ENCODE assay signal across 8 cellular contexts in the genomic region with DNA sequence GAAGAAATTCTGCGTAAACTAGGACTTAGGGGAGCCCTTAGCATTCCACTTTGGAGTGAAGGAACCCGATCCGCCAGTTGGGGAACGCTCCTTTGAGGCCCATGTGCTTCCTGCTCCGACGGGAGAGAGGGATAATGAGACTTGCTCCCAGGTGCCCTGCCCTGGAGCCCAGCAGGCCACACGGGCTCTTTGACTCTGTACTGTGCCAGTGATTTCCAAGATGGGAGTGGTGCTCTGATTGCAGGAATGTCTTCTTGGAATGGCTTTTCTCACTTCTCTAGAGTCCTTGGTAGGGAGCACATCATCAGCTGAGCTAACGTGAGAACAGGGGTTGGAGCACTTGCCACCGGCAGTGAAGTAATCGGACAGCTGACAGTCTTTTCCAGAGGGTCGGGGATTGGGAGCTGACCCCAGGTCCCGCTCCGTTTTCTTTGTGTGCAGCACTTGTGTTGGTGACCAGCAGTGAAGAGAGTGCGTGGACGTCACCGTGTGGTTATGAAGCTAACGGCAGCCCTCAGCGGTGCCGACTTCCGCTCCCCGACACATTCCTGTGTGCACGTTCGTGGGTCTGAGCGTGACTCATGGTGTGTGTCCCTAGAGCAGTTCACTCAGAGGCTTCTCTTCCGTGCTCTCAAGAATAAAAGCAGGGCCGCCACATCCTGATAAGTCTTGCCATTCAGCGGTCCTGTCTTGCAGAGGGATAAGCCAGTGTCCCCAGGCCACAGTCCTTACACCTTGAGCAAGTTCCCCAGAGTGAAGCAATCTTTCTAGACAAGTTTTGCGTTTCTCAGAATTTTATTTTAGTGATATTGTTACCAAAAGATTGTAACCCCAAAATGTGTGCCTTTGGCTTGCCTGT. TPM values are rescaled to one million over a fixed set of nuclear protein-coding genes. Genes with fewer than 3 reads are reported as not detected.
DNase-seq lines count a peak whose midpoint lies in the region; ATAC-seq and TF ChIP-seq lines count a peak whose summit lies in the region.

No MANE protein-coding gene starts in this region.

- H3K9ac ChIP-seq in rectal smooth muscle tissue (ENCODE audit: low read length) = no peak overlapping the region

- no peaks in the 10 kb centered on the region for H3K9me3 Mint-ChIP-seq in activated T-helper 17 cell treated with anti-CD3 and anti-CD28 coated beads, Interleukin-2, amount 50 U/mL, for 72 hours

- H3K36me3 ChIP-seq in rectal smooth muscle tissue (ENCODE audit: control insufficient read depth, insufficient read depth, low read length) = peaks cover 13% of the 10 kb centered on the region

- no peak overlapping the region for H3K4me3 Mint-ChIP-seq in activated T-helper 17 cell treated with anti-CD3 and anti-CD28 coated beads, Interleukin-2, amount 50 U/mL, for 72 hours

- DNase-seq in ELR (ENCODE audit: low read depth) = peak; percentile 99
- DNase-seq in cardiac septum (ENCODE audit: low spot score) = peak; percentile 92
- no peak for DNase-seq in NCI-H1048 (lab: John Stamatoyannopoulos, UW)
- DNase-seq in activated gamma-delta T cell treated with Interleukin-2 at 50 U/mL for 16 hours = no peak
- DNase-seq in GM13976 (ENCODE audit: low spot score) = no peak
- DNase-seq in NCI-H345 treated with DMSO at 0.1 percent for 48 hours (lab: John Stamatoyannopoulos, UW; ENCODE audit: unreplicated experiment) = no peak

- H3K27me3 Mint-ChIP-seq in activated T-helper 17 cell treated with anti-CD3 and anti-CD28 coated beads, Interleukin-2, amount 50 U/mL, for 72 hours = no peaks in the 10 kb centered on the region

- no peak for TF ChIP-seq CTCF in GM13976 (IDR thresholded peaks at IDR 0.05; ENCODE audit: borderline replicate concordance, control extremely low read depth, extremely low read depth, insufficient read depth, missing control alignments)

- H3K4me1 Mint-ChIP-seq in activated T-helper 17 cell treated with anti-CD3 and anti-CD28 coated beads, Interleukin-2, amount 50 U/mL, for 72 hours = no peaks in the 10 kb centered on the region

- H3K4me3 ChIP-seq in rectal smooth muscle tissue (ENCODE audit: low read length) = peak overlapping the region; percentile 42

- H3K27me3 ChIP-seq in rectal smooth muscle tissue (ENCODE audit: control insufficient read depth, insufficient read depth, low read length) = no peaks in the 10 kb centered on the region

- in situ Hi-C loops in GM13976 (cut with MboI; ENCODE audit: low sequenced_read_pairs, unreplicated experiment) = loop anchor here (10.0 kb wide), 1 partner anchor 86 kb away; no protein-coding TSS in a partner anchor

- intact Hi-C loops in cardiac septum (cut with DNase I) = loop anchor here (2.0 to 10.0 kb wide), 4 partner anchors 14 to 184 kb away; no protein-coding TSS in a partner anchor

- H3K4me1 ChIP-seq in rectal smooth muscle tissue (ENCODE audit: control insufficient read depth, insufficient read depth, low read length) = peaks cover 61% of the 10 kb centered on the region

- ATAC-seq in activated T-helper 17 cell treated with anti-CD3 and anti-CD28 coated beads, Interleukin-2, amount 50 U/mL, for 72 hours (replicated peaks) = peak; percentile 43

- peak overlapping the region; percentile 13 for H3K27ac Mint-ChIP-seq in activated T-helper 17 cell treated with anti-CD3 and anti-CD28 coated beads, Interleukin-2, amount 50 U/mL, for 72 hours

- H3K27ac ChIP-seq in rectal smooth muscle tissue (ENCODE audit: low read depth, low read length) = peak overlapping the region; percentile 83

- peaks cover 21% of the 10 kb centered on the region for H3K36me3 Mint-ChIP-seq in activated T-helper 17 cell treated with anti-CD3 and anti-CD28 coated beads, Interleukin-2, amount 50 U/mL, for 72 hours (ENCODE audit: low read depth)

RNA-seq across cellular contexts. Expression of gene ABL1, which starts 25.6 kb away (rescaled TPM):
- total RNA-seq in activated T-helper 17 cell treated with anti-CD3 and anti-CD28 coated beads, Interleukin-2, amount 50 U/mL, for 72 hours = 10 to 100 TPM; 19.5 to 35.9 TPM
- total RNA-seq in cardiac septum = 38.0 TPM

RNA-seq across cellular contexts. Expression of gene QRFP, which starts 35.9 kb away (rescaled TPM):
- total RNA-seq in activated T-helper 17 cell treated with anti-CD3 and anti-CD28 coated beads, Interleukin-2, amount 50 U/mL, for 72 hours = not detected
- not detected for total RNA-seq in cardiac septum

Comparison
In these comparisons a context has a peak if more than half of its experiments do, and no peak if none do; other contexts are left out.
1. DNase-seq: peak in ELR (single experiment) and cardiac septum (single experiment); none in NCI-H1048 (single experiment), activated gamma-delta T cell treated with Interleukin-2 at 50 U/mL for 16 hours (single experiment), GM13976 (single experiment) and NCI-H345 treated with DMSO at 0.1 percent for 48 hours (single experiment).